24 cellular contexts compared by ENCODE assay signal in the genomic region with DNA sequence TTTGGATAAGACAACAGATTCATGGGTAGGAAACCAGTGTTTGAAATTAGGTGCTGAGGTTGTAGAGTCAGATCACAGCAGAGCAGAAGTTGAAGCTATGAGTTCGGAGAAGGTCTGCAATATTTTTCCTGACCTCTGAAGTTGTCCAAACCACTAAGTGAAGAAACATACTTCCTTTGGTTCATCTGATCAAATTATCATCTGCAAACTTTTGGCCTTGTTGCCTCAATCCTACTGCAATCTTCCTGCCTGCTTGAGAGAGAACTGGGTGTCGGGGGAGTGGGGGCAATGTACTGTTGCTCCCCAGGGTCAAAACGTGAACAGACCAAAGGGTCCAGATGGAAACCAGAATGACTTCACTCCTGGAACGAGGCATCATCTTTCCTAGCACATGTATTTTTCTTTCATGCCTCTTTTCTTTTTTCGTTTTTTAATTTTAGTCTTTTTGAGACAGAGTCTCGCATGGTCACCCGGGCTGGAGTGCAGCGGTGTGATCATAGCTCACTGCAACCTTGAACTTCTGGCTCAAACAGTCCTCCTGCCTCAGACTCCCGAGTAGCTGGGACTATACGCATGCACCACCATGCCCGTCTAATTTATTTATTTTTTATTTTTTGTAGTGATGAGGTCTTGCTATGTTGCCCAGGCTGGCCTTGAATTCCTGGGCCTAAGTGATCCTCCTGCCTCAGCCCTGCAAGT. TPM values are rescaled to one million over a fixed set of nuclear protein-coding genes. Genes with fewer than 3 reads are reported as not detected.
A peak's percentile ranks its signal among the peaks of the same experiment; 100 is the strongest.
DNase-seq lines count a peak whose midpoint lies in the region; ATAC-seq, FAIRE-seq and TF ChIP-seq lines count a peak whose summit lies in the region.
"Had no signal": no experiment of that assay in that cellular context is flagged by ENCODE, and none has a peak within 500 bp of the region (broad histone marks: within the 10 kb centered on the region; RNA-seq: fewer than 3 reads in every experiment).

No MANE protein-coding gene starts in this region.

- H3K9me3 ChIP-seq in H1 (ENCODE audit: insufficient read depth in 2 of 2, low read depth in 1 of 2, low read length in 1 of 2) (no peaks in the 10 kb centered on the region), trophoblast cell (ENCODE audit: insufficient read depth, low read depth, low read length) (no peaks in the 10 kb centered on the region)
- H3K9me3 ChIP-seq in CD8-positive, alpha-beta memory T cell (ENCODE audit: low read length), result no peaks in the 10 kb centered on the region
- H3K9me3 ChIP-seq: HAP-1, SJSA1 had no signal

- no peak overlapping the region for H3K4ac ChIP-seq in H1 (replicated peaks; ENCODE audit: insufficient read length, low read depth, low read length)
- peak overlapping the region; percentile 56 for H3K4ac ChIP-seq in trophoblast cell (ENCODE audit: low read depth, low read length)

- POLR2A ChIA-PET in H1 (lab: Charles Lee; ENCODE audit: partially characterized antibody), result no interaction called here
- POLR2A ChIA-PET in CD8-positive, alpha-beta memory T cell (lab: Charles Lee), result no interaction called here

- no peak overlapping the region for H2AK5ac ChIP-seq in H1 (ENCODE audit: low read depth, low read length)
- no peak overlapping the region for H2AK5ac ChIP-seq in trophoblast cell (ENCODE audit: low read length)

- TF ChIP-seq POLR2A in H1 (IDR thresholded peaks at IDR 0.05; ENCODE audit: control extremely low read depth in 1 of 2, low read depth in 2 of 2, low read length in 2 of 2), result no peak

- DNase-seq in HL-60 (ENCODE audit: low read depth in 1 of 2, low spot score in 1 of 2) (peak; percentile 65 to 95), NOMO-1 treated with DMSO at 0.1 percent for 48 hours (lab: John Stamatoyannopoulos, UW; ENCODE audit: unreplicated experiment) (peak; percentile 75), H1 (ENCODE audit: low read depth in 1 of 2, low spot score in 2 of 2) (peak in 1 of 2 experiments; percentile 11), trophoblast cell (no peak), cerebellum (ENCODE audit: low spot score) (no peak)
- no peak for DNase-seq in CD8-positive, alpha-beta memory T cell
- DNase-seq in stimulated activated CD4-positive, alpha-beta T cell treated with anti-CD3 and anti-CD28 coated beads, Interleukin-4, amount 100 ng/mL, for 24 hours, result no peak
- DNase-seq: activated CD8-positive, alpha-beta memory T cell treated with anti-CD3 and anti-CD28 coated beads for 24 hours; activated T-cell treated with anti-CD3 and anti-CD28 coated beads, Interleukin-2, amount 50 U/mL, for 48 hours; cerebellar nuclear complex; DMS79; MM.1S; NCI-H2081 treated with DMSO at 0.1 percent for 48 hours; NCI-H510A treated with DMSO at 0.1 percent for 48 hours; stimulated activated CD8-positive, alpha-beta memory T cell treated with anti-CD3 and anti-CD28 coated beads, Interleukin-4, amount 100 ng/mL, for 48 hours; substantia nigra had no signal

- no peaks in the 10 kb centered on the region for H3K4me1 Mint-ChIP-seq in CD8-positive, alpha-beta memory T cell
- H3K4me1 Mint-ChIP-seq: activated naive CD4-positive, alpha-beta T cell treated with anti-CD3 and anti-CD28 coated beads, Interleukin-2, amount 50 U/mL, for 24 hours had no signal

- no peak overlapping the region for H2BK120ac ChIP-seq in H1 (replicated peaks; ENCODE audit: low read depth, low read length)
- no peak overlapping the region for H2BK120ac ChIP-seq in trophoblast cell (ENCODE audit: insufficient read depth, low read length, poor library complexity)

- H2BK5ac ChIP-seq in H1 (ENCODE audit: low read depth, low read length), result no peak overlapping the region
- H2BK5ac ChIP-seq in trophoblast cell (ENCODE audit: low read depth, low read length, poor library complexity), result no peak overlapping the region

- H3K4me1 ChIP-seq in H1 (replicated peaks in 1 of 4; ENCODE audit: control insufficient read depth in 3 of 4, insufficient read depth in 4 of 4, low read length in 3 of 4) (no peaks in the 10 kb centered on the region), trophoblast cell (ENCODE audit: control insufficient read depth in 1 of 2, insufficient read depth in 2 of 2, low read length in 2 of 2) (peaks cover 0 to 3% of the 10 kb centered on the region in 2 experiments)
- H3K4me1 ChIP-seq in CD8-positive, alpha-beta memory T cell (ENCODE audit: insufficient read depth, low read length), result no peaks in the 10 kb centered on the region

- H3K56ac ChIP-seq in H1 (replicated peaks; ENCODE audit: insufficient read length, low read depth, low read length), result no peak overlapping the region

- WGBS in H1 (ENCODE audit: extremely low coverage in 1 of 2, insufficient coverage in 1 of 2, insufficient read length in 1 of 2, insufficient replicate concordance in 2 of 2, low coverage in 1 of 2, low lambda C conversion rate in 2 of 2, missing lambda C conversion rate in 1 of 2), 2 experiments, result 90% methylated on average over 11 of the region's 11 CpGs; no CpG with 5 or more reads in 1 of the 2 experiments
- no CpG with 5 or more reads among the region's 11 CpGs for WGBS in trophoblast cell (ENCODE audit: extremely low coverage, insufficient coverage, insufficient read length)

- H3K23me2 ChIP-seq in H1 (ENCODE audit: low read depth, low read length), result no peaks in the 10 kb centered on the region

- no peak overlapping the region for H3K23ac ChIP-seq in H1 (ENCODE audit: insufficient read length)
- H3K23ac ChIP-seq in trophoblast cell (ENCODE audit: low read length), result no peak overlapping the region

- H3K36me3 Mint-ChIP-seq in CD8-positive, alpha-beta memory T cell, result no peaks in the 10 kb centered on the region
- H3K36me3 Mint-ChIP-seq: activated naive CD4-positive, alpha-beta T cell treated with anti-CD3 and anti-CD28 coated beads, Interleukin-2, amount 50 U/mL, for 24 hours had no signal

- no peak overlapping the region for H2BK15ac ChIP-seq in H1 (ENCODE audit: low read length)

- no peak for ATAC-seq in GM21825 (IDR thresholded peaks at IDR 0.05; ENCODE audit: unreplicated experiment)
- ATAC-seq: activated CD4-positive, CD25-positive, alpha-beta regulatory T cell treated with anti-CD3 and anti-CD28 coated beads, Interleukin-2, amount 50 U/mL, for 24 hours had no signal

- no peak overlapping the region for H4K12ac ChIP-seq in trophoblast cell (ENCODE audit: low read depth, low read length)

- no peak overlapping the region for H4K5ac ChIP-seq in H1 (ENCODE audit: insufficient read length, low read depth, low read length)

- H2BK20ac ChIP-seq in H1 (ENCODE audit: low read length), result 0 out of 2 replicates have a peak overlapping the region, but pooled peaks have one; percentile 27

- no peaks in the 10 kb centered on the region; a peak in 1 of 8 replicates for H3K36me3 ChIP-seq in H1 (ENCODE audit: control insufficient read depth in 2 of 4, insufficient read depth in 4 of 4, low read length in 3 of 4)
- peaks cover 16 to 31% of the 10 kb centered on the region in 2 experiments for H3K36me3 ChIP-seq in trophoblast cell (ENCODE audit: control insufficient read depth in 1 of 2, insufficient read depth in 2 of 2, low read length in 2 of 2)
- H3K36me3 ChIP-seq in CD8-positive, alpha-beta memory T cell (ENCODE audit: insufficient read depth, low read length), result no peaks in the 10 kb centered on the region
- H3K36me3 ChIP-seq: HAP-1 had no signal

- no peak overlapping the region for H3K4me3 Mint-ChIP-seq in CD8-positive, alpha-beta memory T cell
- H3K4me3 Mint-ChIP-seq: activated naive CD4-positive, alpha-beta T cell treated with anti-CD3 and anti-CD28 coated beads, Interleukin-2, amount 50 U/mL, for 24 hours had no signal

- no peaks in the 10 kb centered on the region for H3K79me2 ChIP-seq in H1 (ENCODE audit: control insufficient read depth in 1 of 2, insufficient read depth in 2 of 2, low read length in 2 of 2)
- peaks cover 7% of the 10 kb centered on the region for H3K79me2 ChIP-seq in trophoblast cell (ENCODE audit: control insufficient read depth, insufficient read depth, low read length, poor library complexity)

- TF ChIP-seq EP300 in H1 (IDR thresholded peaks at IDR 0.05; ENCODE audit: borderline replicate concordance in 1 of 2, low read depth in 2 of 2, low read length in 2 of 2), result no peak

- H3K14ac ChIP-seq in H1 (ENCODE audit: insufficient read length) (no peak overlapping the region), trophoblast cell (ENCODE audit: low read length) (no peak overlapping the region)

- H3K27ac Mint-ChIP-seq in CD8-positive, alpha-beta memory T cell, result no peak overlapping the region
- H3K27ac Mint-ChIP-seq: activated naive CD4-positive, alpha-beta T cell treated with anti-CD3 and anti-CD28 coated beads, Interleukin-2, amount 50 U/mL, for 24 hours had no signal

- H3K79me1 ChIP-seq in H1 (ENCODE audit: low read depth, low read length) (no peaks in the 10 kb centered on the region; the same call in 1 of the 2 replicates), trophoblast cell (ENCODE audit: low read length) (no peaks in the 10 kb centered on the region)

- FAIRE-seq in H1 (lab: Jason Lieb, UNC), result no peak
- FAIRE-seq: astrocyte, endometrium had no signal

- no peaks in the 10 kb centered on the region for H4K20me1 ChIP-seq in H1 (replicated peaks in 1 of 2; ENCODE audit: control insufficient read depth in 1 of 2, insufficient read depth in 2 of 2, low read length in 2 of 2)

- H3K18ac ChIP-seq in H1 (ENCODE audit: extremely low read depth, low read length) (no peak overlapping the region), trophoblast cell (ENCODE audit: low read length) (no peak overlapping the region)

- TF ChIP-seq CTCF in HL-60 (IDR thresholded peaks at IDR 0.05; ENCODE audit: insufficient read depth, low read length) (no peak), H1 (IDR thresholded peaks at IDR 0.05; ENCODE audit: control extremely low read depth in 1 of 3, insufficient read depth in 1 of 3, low read depth in 1 of 3, low read length in 3 of 3) (no peak)

- TF ChIP-seq RAD21 in H1 (IDR thresholded peaks at IDR 0.05 in 1 of 2, conservative IDR thresholded peaks at IDR 0.05 in 1 of 2; ENCODE audit: low read depth in 2 of 2, low read length in 2 of 2), result no peak

- no peaks in the 10 kb centered on the region for H3K9me3 Mint-ChIP-seq in CD8-positive, alpha-beta memory T cell
- H3K9me3 Mint-ChIP-seq: activated naive CD4-positive, alpha-beta T cell treated with anti-CD3 and anti-CD28 coated beads, Interleukin-2, amount 50 U/mL, for 24 hours had no signal

- no peak overlapping the region for H2BK12ac ChIP-seq in H1 (ENCODE audit: low read depth, low read length)
- H2BK12ac ChIP-seq in trophoblast cell (ENCODE audit: low read length), result no peak overlapping the region

- peak overlapping the region; percentile 66 for H3K27ac ChIP-seq in HL-60 (replicated peaks)
- no peak overlapping the region for H3K27ac ChIP-seq in H1 (ENCODE audit: low read depth, low read length)
- no peak overlapping the region for H3K27ac ChIP-seq in trophoblast cell (ENCODE audit: low read depth, low read length)
- H3K27ac ChIP-seq in CD8-positive, alpha-beta memory T cell (ENCODE audit: low read depth, low read length), result no peak overlapping the region
- H3K27ac ChIP-seq: SJSA1, skin epidermis had no signal

- peaks cover 0 to 2% of the 10 kb centered on the region in 2 donors for H3K27me3 Mint-ChIP-seq in CD8-positive, alpha-beta memory T cell
- H3K27me3 Mint-ChIP-seq: activated naive CD4-positive, alpha-beta T cell treated with anti-CD3 and anti-CD28 coated beads, Interleukin-2, amount 50 U/mL, for 24 hours had no signal

- H3K9ac ChIP-seq in H1 (replicated peaks in 1 of 4; ENCODE audit: extremely low read depth in 1 of 4, low read depth in 3 of 4, low read length in 3 of 4) (no peak overlapping the region), trophoblast cell (ENCODE audit: low read length) (no peak overlapping the region)

- H4K8ac ChIP-seq in H1 (ENCODE audit: extremely low read depth, insufficient read depth, low read length), result no peak overlapping the region; the same call in 1 of the 2 replicates
- no peak overlapping the region for H4K8ac ChIP-seq in trophoblast cell (ENCODE audit: low read depth, low read length)

- H4K91ac ChIP-seq in H1 (replicated peaks; ENCODE audit: insufficient read length, low read length) (no peak overlapping the region), trophoblast cell (ENCODE audit: low read depth, low read length) (no peak overlapping the region)

- no peak overlapping the region for H3K4me2 ChIP-seq in H1 (ENCODE audit: insufficient read depth in 1 of 2, low read depth in 2 of 2, low read length in 2 of 2)
- H3K4me2 ChIP-seq in trophoblast cell (ENCODE audit: low read length), result no peak overlapping the region

- H2AFZ ChIP-seq in H1 (ENCODE audit: low read length) (no peak overlapping the region), trophoblast cell (ENCODE audit: insufficient read depth, low read length, poor library complexity) (no peak overlapping the region)

- H3K27me3 ChIP-seq in HL-60 (ENCODE audit: insufficient read depth, poor library complexity, severe bottlenecking) (no peaks in the 10 kb centered on the region), H1 (replicated peaks in 1 of 4; ENCODE audit: control insufficient read depth in 3 of 4, extremely low read depth in 1 of 4, insufficient read depth in 3 of 4, low read length in 3 of 4) (no peaks in the 10 kb centered on the region), trophoblast cell (ENCODE audit: insufficient read depth, low read length) (no peaks in the 10 kb centered on the region)
- H3K27me3 ChIP-seq in CD8-positive, alpha-beta memory T cell (ENCODE audit: insufficient read depth, low read length, poor library complexity, severe bottlenecking), result no peaks in the 10 kb centered on the region
- H3K27me3 ChIP-seq: SJSA1 had no signal

- CTCF ChIA-PET in H1 (lab: Charles Lee; ENCODE audit: partially characterized antibody), result no interaction called here
- CTCF ChIA-PET in CD8-positive, alpha-beta memory T cell (lab: Charles Lee), result interaction anchor here (0.9 kb wide), 1 partner anchor 13 kb away, joined by 3 read pairs; no protein-coding TSS in a partner anchor

- no peak overlapping the region for H3K4me3 ChIP-seq in HL-60 (replicated peaks; ENCODE audit: insufficient read depth, low read length)
- H3K4me3 ChIP-seq in H1 (ENCODE audit: extremely low read depth in 1 of 4, insufficient read depth in 2 of 4, low read depth in 3 of 4, low read length in 4 of 4), result no peak overlapping the region
- H3K4me3 ChIP-seq in trophoblast cell (ENCODE audit: low read depth, low read length), result no peak overlapping the region
- no peak overlapping the region for H3K4me3 ChIP-seq in CD8-positive, alpha-beta memory T cell (ENCODE audit: low read length)
- H3K4me3 ChIP-seq: HAP-1, SJSA1, skin epidermis had no signal

RNA-seq across cellular contexts. Expression of a gene that starts 42.7 kb away (rescaled TPM):
- total RNA-seq in H1 (2021; fragmentation: NEBNext Ultra II Directional; extraction: Animal tissue kit (Norgen Biotek cat#: 25700)), result 39.3 and 40.9 TPM in 2 replicates
- 15.2 TPM in 2 replicates for polyA plus RNA-seq in H1 (2011; rRNA removed)
- 16.7 TPM for polyA plus RNA-seq in H1 (2011; cell fraction: cytosol; rRNA removed)
- polyA plus RNA-seq in H1 (2011; cell fraction: nucleus; rRNA removed), result 27.4 TPM
- polyA plus RNA-seq in H1 (2012, experiment 1 of 2), result 17.8 to 28.0 TPM (median 22.6 TPM) in 4 replicates
- polyA plus RNA-seq in H1 (2012, experiment 2 of 2), result 6.0 TPM
- polyA plus RNA-seq in H1 (2013, experiment 1 of 2), result 65.4 TPM
- polyA plus RNA-seq in H1 (2013, experiment 2 of 2), result 69.7 TPM
- polyA minus RNA-seq in H1 (2011; rRNA and poly(A)+ RNA removed), result 54.0 and 57.9 TPM in 2 replicates
- polyA minus RNA-seq in H1 (2011; cell fraction: cytosol; rRNA and poly(A)+ RNA removed), result 14.6 TPM
- polyA minus RNA-seq in H1 (2011; cell fraction: nucleus; rRNA and poly(A)+ RNA removed), result 33.4 TPM
- 287 and 288 TPM in 2 replicates for polyA plus RNA-seq in trophoblast cell (2013)
- total RNA-seq in CD8-positive, alpha-beta memory T cell, result 1 to 10 TPM in 1 of 2 experiments, under 1 TPM in 1; 0.57 to 1.1 TPM
- polyA plus RNA-seq in CD8-positive, alpha-beta memory T cell, result 4.7 TPM
- 20.3 TPM for total RNA-seq in cerebellum

Comparison
In these comparisons a context has a peak if more than half of its experiments do, and no peak if none do; other contexts are left out.
1. DNase-seq: peak in HL-60 (2 of 2) and NOMO-1 treated with DMSO at 0.1 percent for 48 hours (single experiment); none in trophoblast cell (0 of 2), CD8-positive, alpha-beta memory T cell (0 of 5), cerebellum (single experiment) and stimulated activated CD4-positive, alpha-beta T cell treated with anti-CD3 and anti-CD28 coated beads, Interleukin-4, amount 100 ng/mL, for 24 hours (single experiment).
2. RNA of a gene that starts 42.7 kb away (total RNA-seq): 39.3 to 40.9 TPM in H1 and 20.3 TPM in cerebellum (single experiment); 0.57 to 1.1 TPM in CD8-positive, alpha-beta memory T cell; every median in the first group is over 10 times any median in the second.